Comparison of ENCODE assay signal across 1 cellular context in the genomic region with DNA sequence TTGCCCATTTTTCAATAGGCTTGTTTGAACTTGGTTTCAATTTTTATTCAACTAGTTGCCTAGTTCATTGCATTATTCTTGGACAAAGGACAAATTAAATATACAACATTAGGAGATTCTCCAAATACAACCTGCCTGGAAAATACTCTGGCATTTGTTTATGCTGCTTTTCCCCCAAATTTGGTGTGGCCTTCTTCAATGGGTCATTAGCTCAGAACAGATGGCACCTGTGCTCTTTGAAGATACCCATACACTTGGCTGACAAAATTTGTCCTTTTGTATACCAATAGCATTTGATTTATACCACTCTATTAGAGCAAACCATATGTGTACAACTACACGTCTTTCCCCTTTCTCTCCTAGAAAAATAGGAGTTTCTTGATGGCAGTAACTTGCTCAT.
TF ChIP-seq lines count a peak whose summit lies in the region.

No MANE protein-coding gene starts in this region.

TF ChIP-seq in A549, 52 proteins besides CTCF, POLR2A, EP300 and RAD21 (continued from another document):
- TF ChIP-seq, protein P1, sequence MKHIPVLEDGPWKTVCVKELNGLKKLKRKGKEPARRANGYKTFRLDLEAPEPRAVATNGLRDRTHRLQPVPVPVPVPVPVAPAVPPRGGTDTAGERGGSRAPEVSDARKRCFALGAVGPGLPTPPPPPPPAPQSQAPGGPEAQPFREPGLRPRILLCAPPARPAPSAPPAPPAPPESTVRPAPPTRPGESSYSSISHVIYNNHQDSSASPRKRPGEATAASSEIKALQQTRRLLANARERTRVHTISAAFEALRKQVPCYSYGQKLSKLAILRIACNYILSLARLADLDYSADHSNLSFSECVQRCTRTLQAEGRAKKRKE (CRISPR knock-in tag; IDR thresholded peaks at IDR 0.05; ENCODE audit: low read depth) = no peak
- TF ChIP-seq RFX5 (IDR thresholded peaks at IDR 0.05) (no peak), ZSCAN20 (CRISPR knock-in tag; IDR thresholded peaks at IDR 0.05) (no peak), NR3C1 (IDR thresholded peaks at IDR 0.05) (no peak), ESRRA (IDR thresholded peaks at IDR 0.05; ENCODE audit: borderline replicate concordance, low read length) (no peak), RCOR1 (IDR thresholded peaks at IDR 0.05; ENCODE audit: low read depth, low read length) (no peak)
- TF ChIP-seq, protein P2, sequence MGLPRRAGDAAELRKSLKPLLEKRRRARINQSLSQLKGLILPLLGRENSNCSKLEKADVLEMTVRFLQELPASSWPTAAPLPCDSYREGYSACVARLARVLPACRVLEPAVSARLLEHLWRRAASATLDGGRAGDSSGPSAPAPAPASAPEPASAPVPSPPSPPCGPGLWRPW (IDR thresholded peaks at IDR 0.05) = no peak
- TF ChIP-seq, protein P3, sequence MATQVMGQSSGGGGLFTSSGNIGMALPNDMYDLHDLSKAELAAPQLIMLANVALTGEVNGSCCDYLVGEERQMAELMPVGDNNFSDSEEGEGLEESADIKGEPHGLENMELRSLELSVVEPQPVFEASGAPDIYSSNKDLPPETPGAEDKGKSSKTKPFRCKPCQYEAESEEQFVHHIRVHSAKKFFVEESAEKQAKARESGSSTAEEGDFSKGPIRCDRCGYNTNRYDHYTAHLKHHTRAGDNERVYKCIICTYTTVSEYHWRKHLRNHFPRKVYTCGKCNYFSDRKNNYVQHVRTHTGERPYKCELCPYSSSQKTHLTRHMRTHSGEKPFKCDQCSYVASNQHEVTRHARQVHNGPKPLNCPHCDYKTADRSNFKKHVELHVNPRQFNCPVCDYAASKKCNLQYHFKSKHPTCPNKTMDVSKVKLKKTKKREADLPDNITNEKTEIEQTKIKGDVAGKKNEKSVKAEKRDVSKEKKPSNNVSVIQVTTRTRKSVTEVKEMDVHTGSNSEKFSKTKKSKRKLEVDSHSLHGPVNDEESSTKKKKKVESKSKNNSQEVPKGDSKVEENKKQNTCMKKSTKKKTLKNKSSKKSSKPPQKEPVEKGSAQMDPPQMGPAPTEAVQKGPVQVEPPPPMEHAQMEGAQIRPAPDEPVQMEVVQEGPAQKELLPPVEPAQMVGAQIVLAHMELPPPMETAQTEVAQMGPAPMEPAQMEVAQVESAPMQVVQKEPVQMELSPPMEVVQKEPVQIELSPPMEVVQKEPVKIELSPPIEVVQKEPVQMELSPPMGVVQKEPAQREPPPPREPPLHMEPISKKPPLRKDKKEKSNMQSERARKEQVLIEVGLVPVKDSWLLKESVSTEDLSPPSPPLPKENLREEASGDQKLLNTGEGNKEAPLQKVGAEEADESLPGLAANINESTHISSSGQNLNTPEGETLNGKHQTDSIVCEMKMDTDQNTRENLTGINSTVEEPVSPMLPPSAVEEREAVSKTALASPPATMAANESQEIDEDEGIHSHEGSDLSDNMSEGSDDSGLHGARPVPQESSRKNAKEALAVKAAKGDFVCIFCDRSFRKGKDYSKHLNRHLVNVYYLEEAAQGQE (IDR thresholded peaks at IDR 0.05) = no peak
- TF ChIP-seq, protein P4, sequence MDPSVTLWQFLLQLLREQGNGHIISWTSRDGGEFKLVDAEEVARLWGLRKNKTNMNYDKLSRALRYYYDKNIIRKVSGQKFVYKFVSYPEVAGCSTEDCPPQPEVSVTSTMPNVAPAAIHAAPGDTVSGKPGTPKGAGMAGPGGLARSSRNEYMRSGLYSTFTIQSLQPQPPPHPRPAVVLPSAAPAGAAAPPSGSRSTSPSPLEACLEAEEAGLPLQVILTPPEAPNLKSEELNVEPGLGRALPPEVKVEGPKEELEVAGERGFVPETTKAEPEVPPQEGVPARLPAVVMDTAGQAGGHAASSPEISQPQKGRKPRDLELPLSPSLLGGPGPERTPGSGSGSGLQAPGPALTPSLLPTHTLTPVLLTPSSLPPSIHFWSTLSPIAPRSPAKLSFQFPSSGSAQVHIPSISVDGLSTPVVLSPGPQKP (IDR thresholded peaks at IDR 0.05; ENCODE audit: low read depth, low read length) = no peak
TF ChIP-seq in A549: peak in this region for 0.
